ENCODE assay signal across 9 cellular contexts in genomic region chrX:65643046-65643785, GRCh38. TPM values are rescaled to one million over a fixed set of nuclear protein-coding genes. Genes with fewer than 3 reads are reported as not detected.
DNase-seq lines count a peak whose midpoint lies in the region; ATAC-seq and TF ChIP-seq lines count a peak whose summit lies in the region.
"Had no signal": no experiment of that assay in that cellular context is flagged by ENCODE, and none has a peak within 500 bp of the region (broad histone marks: within the 10 kb centered on the region; RNA-seq: fewer than 3 reads in every experiment).

No MANE protein-coding gene starts in this region.

- no peak overlapping the region for H2BK15ac ChIP-seq in IMR-90 (ENCODE audit: low read depth, low read length)

- H4K91ac ChIP-seq in IMR-90 (ENCODE audit: insufficient read depth, low read depth, low read length), result no peak overlapping the region

- H3K36me3 ChIP-seq in IMR-90 (ENCODE audit: control insufficient read depth, insufficient read depth, low read length) (no peaks in the 10 kb centered on the region), upper lobe of left lung (no peaks in the 10 kb centered on the region)

- BruUV-seq in IMR-90 (replicated peaks; lab: Mats Ljungman, UMichigan) (no TSS peak), MCF 10A (replicated peaks; lab: Mats Ljungman, UMichigan) (no TSS peak)

- H2AK5ac ChIP-seq in IMR-90 (ENCODE audit: low read depth, low read length), result no peak overlapping the region

- H3K4me1 Mint-ChIP-seq in MCF 10A (ENCODE audit: insufficient read depth, unreplicated experiment), result peaks cover 32% of the 10 kb centered on the region

- CTCF ChIA-PET in IMR-90 (lab: Yijun Ruan, JAX) (no interaction called here), MCF 10A (lab: Yijun Ruan, JAX) (interaction anchor here (0.5 to 1.4 kb wide), 8 partner anchors 15 to 103 kb away, joined by 3 to 5 read pairs (median 3); no protein-coding TSS in a partner anchor)

- no peaks in the 10 kb centered on the region for H3K79me1 ChIP-seq in IMR-90 (ENCODE audit: low read depth in 1 of 2, low read length in 2 of 2)

- no peaks in the 10 kb centered on the region for H3K27me3 Mint-ChIP-seq in MCF 10A (ENCODE audit: insufficient read depth, unreplicated experiment)
- H3K27me3 Mint-ChIP-seq: IgD-negative memory B cell had no signal

- H3K27ac ChIP-seq in IMR-90 (ENCODE audit: insufficient read depth, low read length) (no peak overlapping the region), upper lobe of left lung (peak overlapping the region; percentile 58 to 77 (median 71))

- H3K14ac ChIP-seq in IMR-90 (replicated peaks; ENCODE audit: low read depth, low read length), result no peak overlapping the region

- no peak overlapping the region for H3K23ac ChIP-seq in IMR-90 (ENCODE audit: low read depth, low read length)

- no peak overlapping the region for H3K4me3 Mint-ChIP-seq in MCF 10A (ENCODE audit: unreplicated experiment)

- no peak overlapping the region for H2BK5ac ChIP-seq in IMR-90 (ENCODE audit: low read depth, low read length, poor library complexity, severe bottlenecking)

- H4K8ac ChIP-seq in IMR-90 (ENCODE audit: low read depth in 2 of 2, low read length in 2 of 2), result no peak overlapping the region

- intact Hi-C loops in IMR-90 (cut with micrococcal nuclease) (no loop called here), MCF 10A (cut with micrococcal nuclease) (no loop called here), lower leg skin (cut with DNase I; ENCODE audit: low total_unique reads) (no loop called here)

- POLR2A ChIA-PET in IMR-90 (lab: Charles Lee; ENCODE audit: unreplicated experiment) (no interaction called here), MCF 10A (lab: Yijun Ruan, JAX) (interaction anchor here (0.7 to 4.7 kb wide), 11 partner anchors 12 to 62 kb away, joined by 3 to 39 read pairs (median 4); partner anchors contain the start of gene MSN)

- H2BK120ac ChIP-seq in IMR-90 (ENCODE audit: low read depth, low read length), result no peak overlapping the region

- H2AK9ac ChIP-seq in IMR-90 (replicated peaks; ENCODE audit: low read depth, low read length, poor library complexity), result no peak overlapping the region

- ATAC-seq in IMR-90 (ENCODE audit: low read depth) (no peak), upper lobe of left lung (ENCODE audit: low FRiP score in 2 of 2) (peak in 1 of 2 donors; percentile 79), GM19463 (IDR thresholded peaks at IDR 0.05; ENCODE audit: unreplicated experiment) (no peak), GM19035 (IDR thresholded peaks at IDR 0.05; ENCODE audit: unreplicated experiment) (no peak)

- WGBS in IMR-90 (ENCODE audit: extremely low coverage in 2 of 2, insufficient read length in 1 of 2), 2 experiments, result 17% methylated on average over 1 of the region's 4 CpGs; no CpG with 5 or more reads in 1 of the 2 experiments
- 33 to 36% methylated on average over 2 to 4 of the region's 4 CpGs for WGBS in upper lobe of left lung, 2 donors
- WGBS in lower leg skin, 2 donors, result 19 to 20% methylated on average over 4 of the region's 4 CpGs

- peaks cover 7% of the 10 kb centered on the region for H3K9me3 Mint-ChIP-seq in MCF 10A (ENCODE audit: unreplicated experiment)
- H3K9me3 Mint-ChIP-seq: IgD-negative memory B cell had no signal

- H3K4me3 ChIP-seq in IMR-90 (ENCODE audit: insufficient read depth, low read depth, low read length) (no peak overlapping the region), upper lobe of left lung (no peak overlapping the region), lower leg skin (ENCODE audit: low read depth, poor library complexity, severe bottlenecking) (no peak overlapping the region)

- H3K9me3 ChIP-seq in IMR-90 (ENCODE audit: control insufficient read depth, insufficient read depth, low read length), result no peaks in the 10 kb centered on the region
- H3K9me3 ChIP-seq in upper lobe of left lung, result no peaks in the 10 kb centered on the region

- no peak overlapping the region for H2BK20ac ChIP-seq in IMR-90 (ENCODE audit: low read depth, low read length)

- peak; percentile 10 for DNase-seq in IMR-90
- DNase-seq in MCF 10A (ENCODE audit: unreplicated experiment), result peak; percentile 84
- DNase-seq in left kidney (ENCODE audit: low read depth, low spot score), result peak; percentile 17
- peak in 1 of 2 donors; percentile 30 for DNase-seq in upper lobe of left lung
- DNase-seq in lower leg skin (ENCODE audit: low spot score in 2 of 2), result no peak
- DNase-seq: activated CD8-positive, alpha-beta memory T cell treated with anti-CD3 and anti-CD28 coated beads for 24 hours had no signal

- H3K27ac Mint-ChIP-seq in MCF 10A (ENCODE audit: low read depth, unreplicated experiment), result peak overlapping the region; percentile 32
- H3K27ac Mint-ChIP-seq: IgD-negative memory B cell had no signal

- H3K18ac ChIP-seq in IMR-90 (ENCODE audit: low read depth, low read length), result no peak overlapping the region

- H3K56ac ChIP-seq in IMR-90 (ENCODE audit: extremely low read depth, insufficient read depth, low read length), result no peak overlapping the region

- H3K36me3 Mint-ChIP-seq in MCF 10A (ENCODE audit: insufficient read depth, unreplicated experiment), result no peaks in the 10 kb centered on the region
- H3K36me3 Mint-ChIP-seq: IgD-negative memory B cell had no signal

- no peak overlapping the region for H2AFZ ChIP-seq in IMR-90 (replicated peaks; ENCODE audit: low read length, poor library complexity)

- H4K5ac ChIP-seq in IMR-90 (ENCODE audit: low read depth, low read length), result no peak overlapping the region

- peak in 1 of 4 donors; percentile 17 for TF ChIP-seq EP300 in upper lobe of left lung (IDR thresholded peaks at IDR 0.05)

- no peak for TF ChIP-seq POLR2A in IMR-90 (IDR thresholded peaks at IDR 0.05; ENCODE audit: low read depth, low read length)
- TF ChIP-seq POLR2A in upper lobe of left lung (IDR thresholded peaks at IDR 0.05), result no peak
- no peak for TF ChIP-seq POLR2A in lower leg skin (IDR thresholded peaks at IDR 0.05)

- in situ Hi-C loops in IMR-90 (cut with MboI; ENCODE audit: low sequenced_read_pairs), result no loop called here

- H3K4me1 ChIP-seq in IMR-90 (ENCODE audit: control insufficient read depth, insufficient read depth, low read length) (peaks cover 5% of the 10 kb centered on the region; the same call in 1 of the 2 replicates), upper lobe of left lung (peaks cover 17 to 31% (median 26%) of the 10 kb centered on the region in 4 donors)

- TF ChIP-seq CTCF in IMR-90 (conservative IDR thresholded peaks at IDR 0.05; ENCODE audit: low read depth, low read length) (no peak), MCF 10A (IDR thresholded peaks at IDR 0.05; ENCODE audit: unreplicated experiment) (no peak), upper lobe of left lung (IDR thresholded peaks at IDR 0.05) (no peak), lower leg skin (IDR thresholded peaks at IDR 0.05) (no peak)

- no peaks in the 10 kb centered on the region for H3K27me3 ChIP-seq in IMR-90 (ENCODE audit: control insufficient read depth, insufficient read depth, low read length)
- H3K27me3 ChIP-seq in upper lobe of left lung, result no peaks in the 10 kb centered on the region

- no peaks in the 10 kb centered on the region for H3K9me1 ChIP-seq in IMR-90 (ENCODE audit: insufficient read depth, low read length)

- H4K20me1 ChIP-seq in IMR-90 (ENCODE audit: insufficient read depth, low read length), result no peaks in the 10 kb centered on the region

- H3K4ac ChIP-seq in IMR-90 (ENCODE audit: low read depth, low read length), result no peak overlapping the region

- TF ChIP-seq RAD21 in IMR-90 (IDR thresholded peaks at IDR 0.05; ENCODE audit: low read length), result no peak

- no peak overlapping the region for H3K9ac ChIP-seq in IMR-90 (ENCODE audit: low read depth, low read length)

- dilution Hi-C loops in IMR-90 (cut with HindIII; ENCODE audit: low sequenced_read_pairs, unreplicated experiment), result no loop called here

- no peak overlapping the region for H3K4me2 ChIP-seq in IMR-90 (ENCODE audit: low read depth, low read length)

TF ChIP-seq in IMR-90, 13 proteins besides CTCF, POLR2A, EP300 and RAD21:
- TF ChIP-seq BHLHE40 (IDR thresholded peaks at IDR 0.05; ENCODE audit: low read depth, low read length) (no peak), CEBPB (IDR thresholded peaks at IDR 0.05; ENCODE audit: low read depth, low read length) (no peak), MXI1 (IDR thresholded peaks at IDR 0.05; ENCODE audit: borderline replicate concordance, low read depth, low read length) (no peak), MAFK (IDR thresholded peaks at IDR 0.05; ENCODE audit: low read depth, low read length) (no peak)
- TF ChIP-seq, protein P1, sequence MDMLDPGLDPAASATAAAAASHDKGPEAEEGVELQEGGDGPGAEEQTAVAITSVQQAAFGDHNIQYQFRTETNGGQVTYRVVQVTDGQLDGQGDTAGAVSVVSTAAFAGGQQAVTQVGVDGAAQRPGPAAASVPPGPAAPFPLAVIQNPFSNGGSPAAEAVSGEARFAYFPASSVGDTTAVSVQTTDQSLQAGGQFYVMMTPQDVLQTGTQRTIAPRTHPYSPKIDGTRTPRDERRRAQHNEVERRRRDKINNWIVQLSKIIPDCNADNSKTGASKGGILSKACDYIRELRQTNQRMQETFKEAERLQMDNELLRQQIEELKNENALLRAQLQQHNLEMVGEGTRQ (IDR thresholded peaks at IDR 0.05; ENCODE audit: low read depth, low read length), result no peak

RNA-seq across cellular contexts. Expression of gene MSN, which starts 24.2 kb away (rescaled TPM):
- total RNA-seq in IMR-90 (2012; rRNA removed), result 580 and 619 TPM in 2 replicates
- 422 TPM in 2 replicates for polyA plus RNA-seq in IMR-90 (2012; rRNA removed)
- polyA plus RNA-seq in IMR-90 (2012; cell fraction: cytosol; rRNA removed), result 175 and 199 TPM in 2 replicates
- polyA plus RNA-seq in IMR-90 (2012; cell fraction: nucleus; rRNA removed; ENCODE audit: low replicate concordance), result 152 and 305 TPM in 2 replicates
- total RNA-seq in MCF 10A (2022), result 224 and 278 TPM in 2 replicates
- total RNA-seq in upper lobe of left lung, result 100 to 1,000 TPM; 160 to 508 (median 380) TPM
- total RNA-seq in lower leg skin, result 100 to 1,000 TPM; 108 to 180 (median 120) TPM

Comparison
In these comparisons a context has a peak if more than half of its experiments do, and no peak if none do; other contexts are left out.
1. DNase-seq: peak in IMR-90 (single experiment), MCF 10A (single experiment) and left kidney (single experiment); none in lower leg skin (0 of 2).